20 cellular contexts compared by ENCODE assay signal in genomic region chr12:80419660-80420059, GRCh38. TPM values are rescaled to one million over a fixed set of nuclear protein-coding genes. Genes with fewer than 3 reads are reported as not detected.
DNase-seq lines count a peak whose midpoint lies in the region; ATAC-seq and TF ChIP-seq lines count a peak whose summit lies in the region.
"Had no signal": no experiment of that assay in that cellular context is flagged by ENCODE, and none has a peak within 500 bp of the region (broad histone marks: within the 10 kb centered on the region; RNA-seq: fewer than 3 reads in every experiment).

No MANE protein-coding gene starts in this region.

- H3K36me3 ChIP-seq in osteoblast (ENCODE audit: insufficient read depth, low read length) = no peaks in the 10 kb centered on the region
- H3K36me3 ChIP-seq in esophagus squamous epithelium = no peaks in the 10 kb centered on the region
- H3K36me3 ChIP-seq: breast epithelium, stomach, upper lobe of left lung had no signal

- no peaks in the 10 kb centered on the region for H4K20me1 ChIP-seq in osteoblast (ENCODE audit: insufficient read depth, low read length)

- H3K27ac ChIP-seq in dorsolateral prefrontal cortex (peak overlapping the region in 31 of 59 donors; percentile 2 to 67 (median 26)), osteoblast (ENCODE audit: low read depth, low read length) (no peak overlapping the region), esophagus squamous epithelium (no peak overlapping the region)
- H3K27ac ChIP-seq: breast epithelium, stomach, upper lobe of left lung had no signal

- DNase-seq in AML-193 (lab: John Stamatoyannopoulos, UW) = peak; percentile 4 to 51
- DNase-seq in NB4 (ENCODE audit: low read depth) = peak; percentile 3
- DNase-seq in dorsolateral prefrontal cortex = no peak
- DNase-seq in osteoblast (ENCODE audit: insufficient read length, low spot score, missing footprints) = no peak
- no peak for DNase-seq in GM13976 (ENCODE audit: low spot score)
- no peak for DNase-seq in G401 (ENCODE audit: low spot score)
- DNase-seq in esophagus squamous epithelium (lab: John Stamatoyannopoulos, UW) = no peak
- DNase-seq: activated CD8-positive, alpha-beta T cell treated with anti-CD3 and anti-CD28 coated beads for 36 hours; activated T-cell treated with anti-CD3 and anti-CD28 coated beads, Interleukin-2, amount 50 U/mL, for 48 hours; COR-L47; erythroblast; naive B cell; NCI-H1694; posterior cingulate gyrus; stomach; T-cell; upper lobe of left lung had no signal

- H3K27me3 ChIP-seq in dorsolateral prefrontal cortex (no peaks in the 10 kb centered on the region), osteoblast (ENCODE audit: insufficient read depth, low read length) (no peaks in the 10 kb centered on the region), esophagus squamous epithelium (no peaks in the 10 kb centered on the region)
- H3K27me3 ChIP-seq: breast epithelium, stomach, upper lobe of left lung had no signal

- peak overlapping the region; percentile 58 for H2AFZ ChIP-seq in osteoblast (ENCODE audit: low read length)

- ATAC-seq in HG02938 (IDR thresholded peaks at IDR 0.05; ENCODE audit: unreplicated experiment) = no peak
- ATAC-seq: activated CD8-positive, alpha-beta T cell treated with anti-CD3 and anti-CD28 coated beads for 36 hours; T-cell had no signal

- H3K4me1 ChIP-seq in osteoblast (ENCODE audit: insufficient read depth, low read length) (peaks cover 5% of the 10 kb centered on the region), esophagus squamous epithelium (no peaks in the 10 kb centered on the region)
- H3K4me1 ChIP-seq: breast epithelium, upper lobe of left lung had no signal

- no peak overlapping the region for H3K4me2 ChIP-seq in osteoblast (ENCODE audit: insufficient read depth, low read length)

- TF ChIP-seq POLR2A in NB4 (IDR thresholded peaks at IDR 0.05; ENCODE audit: extremely low read depth, insufficient read length) (no peak), esophagus squamous epithelium (IDR thresholded peaks at IDR 0.05) (no peak)

- in situ Hi-C loops in GM13976 (cut with MboI; ENCODE audit: low sequenced_read_pairs, unreplicated experiment) = no loop called here
- in situ Hi-C loops in G401 (cut with HindIII; ENCODE audit: low sequenced_read_pairs) = no loop called here

- H3K4me3 ChIP-seq in NB4 (ENCODE audit: low read depth, low read length) (no peak overlapping the region), dorsolateral prefrontal cortex (no peak overlapping the region), osteoblast (ENCODE audit: insufficient read depth, low read length) (no peak overlapping the region), esophagus squamous epithelium (no peak overlapping the region)
- H3K4me3 ChIP-seq: breast epithelium, lung, stomach, upper lobe of left lung had no signal

- TF ChIP-seq CTCF in NB4 (IDR thresholded peaks at IDR 0.05; ENCODE audit: low read depth, low read length) (no peak), dorsolateral prefrontal cortex (IDR thresholded peaks at IDR 0.05 in 54 of 56, conservative IDR thresholded peaks at IDR 0.05 in 2 of 56; ENCODE audit: low read depth in 1 of 56, partially characterized antibody in 56 of 56) (no peak), osteoblast (IDR thresholded peaks at IDR 0.05; ENCODE audit: extremely low read depth, low read depth, low read length) (no peak), GM13976 (IDR thresholded peaks at IDR 0.05; ENCODE audit: borderline replicate concordance, control extremely low read depth, extremely low read depth, insufficient read depth, missing control alignments) (no peak), esophagus squamous epithelium (IDR thresholded peaks at IDR 0.05) (no peak)

- intact Hi-C loops in dorsolateral prefrontal cortex (cut with DNase I) (no loop called here), esophagus squamous epithelium (cut with DNase I) (loop anchor here (10.0 kb wide), 1 partner anchor 345 kb away; no protein-coding TSS in a partner anchor)

- H3K9me3 ChIP-seq in osteoblast (ENCODE audit: low read depth, low read length) = no peaks in the 10 kb centered on the region
- no peaks in the 10 kb centered on the region for H3K9me3 ChIP-seq in esophagus squamous epithelium
- H3K9me3 ChIP-seq: breast epithelium, stomach, upper lobe of left lung had no signal

- no peaks in the 10 kb centered on the region for H3K79me2 ChIP-seq in osteoblast (ENCODE audit: insufficient read depth, low read length)

RNA-seq across cellular contexts. Expression of gene PTPRQ, which starts 24.4 kb away (rescaled TPM):
- total RNA-seq in dorsolateral prefrontal cortex (1 to 10 TPM in 113 of 120 experiments, under 1 TPM in 7; 0.43 to 4.9 (median 2.1) TPM), osteoblast (5.3 and 5.4 TPM in 2 replicates), esophagus squamous epithelium (under 1 TPM in 3 of 4 donors, not detected in 1; 0.19 to 0.44 (median 0.31) TPM)
- total RNA-seq in G401 (2014; rRNA removed; shearing (Covaris generic)) = not detected in 2 replicates
- total RNA-seq: activated CD8-positive, alpha-beta T cell treated with anti-CD3 and anti-CD28 coated beads for 36 hours; T-cell had no signal

Comparison
In these comparisons a context has a peak if more than half of its experiments do, and no peak if none do; other contexts are left out.
1. DNase-seq: peak in AML-193 (2 of 2) and NB4 (single experiment); none in dorsolateral prefrontal cortex (0 of 10), osteoblast (single experiment), GM13976 (single experiment), G401 (single experiment) and esophagus squamous epithelium (single experiment).
2. H3K27ac ChIP-seq: peak in dorsolateral prefrontal cortex (31 of 59); none in osteoblast (single experiment) and esophagus squamous epithelium (0 of 4).